In genomic region chr4:188822698-188823097, GRCh38 we compare ENCODE assay signal across 2 cellular contexts.
A peak's percentile ranks its signal among the peaks of the same experiment; 100 is the strongest.
TF ChIP-seq lines count a peak whose summit lies in the region.

No MANE protein-coding gene starts in this region.

TF ChIP-seq in Ishikawa, 13 proteins besides CTCF, POLR2A, EP300 and RAD21 (continued from another document):
- TF ChIP-seq CREB1 (IDR thresholded peaks at IDR 0.05; ENCODE audit: low read depth) (no peak), ZBTB7A (IDR thresholded peaks at IDR 0.05; ENCODE audit: low read depth) (no peak), TAF1 (IDR thresholded peaks at IDR 0.05; ENCODE audit: low read depth) (no peak), REST (IDR thresholded peaks at IDR 0.05; ENCODE audit: low read depth) (no peak), TEAD4 (IDR thresholded peaks at IDR 0.05) (peak; percentile 96), FOXM1 (IDR thresholded peaks at IDR 0.05; ENCODE audit: borderline replicate concordance, low read depth) (no peak), USF1 (IDR thresholded peaks at IDR 0.05) (peak; percentile 12; the same call in 1 of the 2 replicates), CEBPB (IDR thresholded peaks at IDR 0.05) (no peak)
TF ChIP-seq in Ishikawa: peak in this region for 5.

TF ChIP-seq in H1, 55 proteins besides CTCF, POLR2A, EP300 and RAD21 (continued from another document):
- TF ChIP-seq, protein P1, sequence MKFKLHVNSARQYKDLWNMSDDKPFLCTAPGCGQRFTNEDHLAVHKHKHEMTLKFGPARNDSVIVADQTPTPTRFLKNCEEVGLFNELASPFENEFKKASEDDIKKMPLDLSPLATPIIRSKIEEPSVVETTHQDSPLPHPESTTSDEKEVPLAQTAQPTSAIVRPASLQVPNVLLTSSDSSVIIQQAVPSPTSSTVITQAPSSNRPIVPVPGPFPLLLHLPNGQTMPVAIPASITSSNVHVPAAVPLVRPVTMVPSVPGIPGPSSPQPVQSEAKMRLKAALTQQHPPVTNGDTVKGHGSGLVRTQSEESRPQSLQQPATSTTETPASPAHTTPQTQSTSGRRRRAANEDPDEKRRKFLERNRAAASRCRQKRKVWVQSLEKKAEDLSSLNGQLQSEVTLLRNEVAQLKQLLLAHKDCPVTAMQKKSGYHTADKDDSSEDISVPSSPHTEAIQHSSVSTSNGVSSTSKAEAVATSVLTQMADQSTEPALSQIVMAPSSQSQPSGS (IDR thresholded peaks at IDR 0.05; ENCODE audit: low read length) = no peak
- TF ChIP-seq CBX8 (IDR thresholded peaks at IDR 0.05; ENCODE audit: borderline replicate concordance, low read depth, low read length) (no peak), SUZ12 (IDR thresholded peaks at IDR 0.05; ENCODE audit: low read length) (no peak), BCL11A (IDR thresholded peaks at IDR 0.05; ENCODE audit: low read depth in 2 of 2, low read length in 2 of 2) (no peak), SAP30 (IDR thresholded peaks at IDR 0.05; ENCODE audit: insufficient read depth, insufficient replicate concordance, low read length) (no peak), BACH1 (IDR thresholded peaks at IDR 0.05; ENCODE audit: low read length) (no peak), NANOG (IDR thresholded peaks at IDR 0.05; ENCODE audit: insufficient read depth, low read depth, low read length, poor library complexity, severe bottlenecking) (no peak), CHD1 (IDR thresholded peaks at IDR 0.05; ENCODE audit: low read depth, low read length) (no peak), EGR1 (IDR thresholded peaks at IDR 0.05; ENCODE audit: borderline replicate concordance, low read depth, low read length) (no peak), ASH2L (IDR thresholded peaks at IDR 0.05; ENCODE audit: low read length) (no peak), KDM1A (IDR thresholded peaks at IDR 0.05; ENCODE audit: borderline replicate concordance, low read length) (0 out of 2 replicates have a peak, but pooled peaks have one; percentile 21), SIX5 (IDR thresholded peaks at IDR 0.05; ENCODE audit: low read depth, low read length) (no peak), EZH2 (IDR thresholded peaks at IDR 0.05; ENCODE audit: low read depth, low read length, severe bottlenecking) (no peak), KDM5A (IDR thresholded peaks at IDR 0.05; ENCODE audit: low read length) (no peak), CHD2 (IDR thresholded peaks at IDR 0.05; ENCODE audit: low read length) (no peak), TCF12 (IDR thresholded peaks at IDR 0.05; ENCODE audit: low read depth, low read length) (peak; percentile 81; the same call in 1 of the 2 replicates), TAF7 (optimal IDR thresholded peaks at IDR 0.05; ENCODE audit: borderline replicate concordance, low read depth, low read length) (no peak), RNF2 (IDR thresholded peaks at IDR 0.05; ENCODE audit: borderline replicate concordance, low read depth, low read length, missing control alignments, poor library complexity, severe bottlenecking) (no peak), RBBP5 (IDR thresholded peaks at IDR 0.05; ENCODE audit: borderline replicate concordance, low read depth, low read length) (no peak), SP1 (IDR thresholded peaks at IDR 0.05; ENCODE audit: low read depth, low read length) (no peak), SRF (IDR thresholded peaks at IDR 0.05; ENCODE audit: low read depth, low read length) (no peak), FOSL1 (IDR thresholded peaks at IDR 0.05; ENCODE audit: insufficient read depth, low read depth, low read length) (no peak), MAFK (IDR thresholded peaks at IDR 0.05; ENCODE audit: low read depth, low read length) (no peak), CTBP2 (IDR thresholded peaks at IDR 0.05; ENCODE audit: borderline replicate concordance, insufficient read depth, insufficient read length, low read length) (no peak), PHF8 (conservative IDR thresholded peaks at IDR 0.05; ENCODE audit: low read depth, low read length) (no peak), CBX5 (IDR thresholded peaks at IDR 0.05; ENCODE audit: low read depth, low read length) (no peak), SP4 (IDR thresholded peaks at IDR 0.05; ENCODE audit: low read length) (no peak), TEAD4 (IDR thresholded peaks at IDR 0.05; ENCODE audit: low read depth, low read length) (peak; percentile 92), CREB1 (IDR thresholded peaks at IDR 0.05) (no peak), JUND (IDR thresholded peaks at IDR 0.05; ENCODE audit: low read length) (peak; percentile 99), TBP (IDR thresholded peaks at IDR 0.05; ENCODE audit: low read depth, low read length) (no peak), SIRT6 (IDR thresholded peaks at IDR 0.05; ENCODE audit: low read length) (no peak), KDM4A (IDR thresholded peaks at IDR 0.05; ENCODE audit: low read depth, low read length, severe bottlenecking) (no peak), TAF1 (IDR thresholded peaks at IDR 0.05; ENCODE audit: low read depth, low read length) (no peak), BRCA1 (IDR thresholded peaks at IDR 0.05; ENCODE audit: low read depth, low read length) (no peak), GTF2F1 (IDR thresholded peaks at IDR 0.05; ENCODE audit: borderline replicate concordance, low read depth, low read length) (no peak), GABPA (IDR thresholded peaks at IDR 0.05; ENCODE audit: borderline replicate concordance, insufficient read depth, low read length) (no peak), USF2 (IDR thresholded peaks at IDR 0.05; ENCODE audit: low read length) (no peak), ZNF274 (IDR thresholded peaks at IDR 0.05; ENCODE audit: borderline replicate concordance, extremely low read depth, low read length) (no peak), HDAC2 (IDR thresholded peaks at IDR 0.05; ENCODE audit: borderline replicate concordance in 1 of 2, low read depth in 2 of 2, low read length in 2 of 2) (no peak), POLR2AphosphoS5 (IDR thresholded peaks at IDR 0.05; ENCODE audit: low read depth, low read length) (no peak), HDAC6 (IDR thresholded peaks at IDR 0.05; ENCODE audit: low read depth, low read length) (no peak), CEBPB (IDR thresholded peaks at IDR 0.05; ENCODE audit: low read depth, low read length) (no peak), POU5F1 (IDR thresholded peaks at IDR 0.05; ENCODE audit: low read depth, low read length) (no peak), YY1 (IDR thresholded peaks at IDR 0.05; ENCODE audit: low read depth, low read length) (no peak), SP2 (IDR thresholded peaks at IDR 0.05; ENCODE audit: low read length) (no peak), SIN3A (conservative IDR thresholded peaks at IDR 0.05 in 1 of 2, IDR thresholded peaks at IDR 0.05 in 1 of 2; ENCODE audit: low read depth in 1 of 2, low read length in 2 of 2) (no peak), JUN (IDR thresholded peaks at IDR 0.05; ENCODE audit: low read depth, low read length) (peak; percentile 88)
- TF ChIP-seq, protein P2, sequence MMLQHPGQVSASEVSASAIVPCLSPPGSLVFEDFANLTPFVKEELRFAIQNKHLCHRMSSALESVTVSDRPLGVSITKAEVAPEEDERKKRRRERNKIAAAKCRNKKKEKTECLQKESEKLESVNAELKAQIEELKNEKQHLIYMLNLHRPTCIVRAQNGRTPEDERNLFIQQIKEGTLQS (IDR thresholded peaks at IDR 0.05; ENCODE audit: insufficient read depth, low read depth, low read length) = peak; percentile 72; the same call in 1 of the 2 replicates
- TF ChIP-seq, protein P3, sequence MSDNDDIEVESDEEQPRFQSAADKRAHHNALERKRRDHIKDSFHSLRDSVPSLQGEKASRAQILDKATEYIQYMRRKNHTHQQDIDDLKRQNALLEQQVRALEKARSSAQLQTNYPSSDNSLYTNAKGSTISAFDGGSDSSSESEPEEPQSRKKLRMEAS (IDR thresholded peaks at IDR 0.05) = 0 out of 2 replicates have a peak, but pooled peaks have one; percentile 16
- TF ChIP-seq, protein P4, sequence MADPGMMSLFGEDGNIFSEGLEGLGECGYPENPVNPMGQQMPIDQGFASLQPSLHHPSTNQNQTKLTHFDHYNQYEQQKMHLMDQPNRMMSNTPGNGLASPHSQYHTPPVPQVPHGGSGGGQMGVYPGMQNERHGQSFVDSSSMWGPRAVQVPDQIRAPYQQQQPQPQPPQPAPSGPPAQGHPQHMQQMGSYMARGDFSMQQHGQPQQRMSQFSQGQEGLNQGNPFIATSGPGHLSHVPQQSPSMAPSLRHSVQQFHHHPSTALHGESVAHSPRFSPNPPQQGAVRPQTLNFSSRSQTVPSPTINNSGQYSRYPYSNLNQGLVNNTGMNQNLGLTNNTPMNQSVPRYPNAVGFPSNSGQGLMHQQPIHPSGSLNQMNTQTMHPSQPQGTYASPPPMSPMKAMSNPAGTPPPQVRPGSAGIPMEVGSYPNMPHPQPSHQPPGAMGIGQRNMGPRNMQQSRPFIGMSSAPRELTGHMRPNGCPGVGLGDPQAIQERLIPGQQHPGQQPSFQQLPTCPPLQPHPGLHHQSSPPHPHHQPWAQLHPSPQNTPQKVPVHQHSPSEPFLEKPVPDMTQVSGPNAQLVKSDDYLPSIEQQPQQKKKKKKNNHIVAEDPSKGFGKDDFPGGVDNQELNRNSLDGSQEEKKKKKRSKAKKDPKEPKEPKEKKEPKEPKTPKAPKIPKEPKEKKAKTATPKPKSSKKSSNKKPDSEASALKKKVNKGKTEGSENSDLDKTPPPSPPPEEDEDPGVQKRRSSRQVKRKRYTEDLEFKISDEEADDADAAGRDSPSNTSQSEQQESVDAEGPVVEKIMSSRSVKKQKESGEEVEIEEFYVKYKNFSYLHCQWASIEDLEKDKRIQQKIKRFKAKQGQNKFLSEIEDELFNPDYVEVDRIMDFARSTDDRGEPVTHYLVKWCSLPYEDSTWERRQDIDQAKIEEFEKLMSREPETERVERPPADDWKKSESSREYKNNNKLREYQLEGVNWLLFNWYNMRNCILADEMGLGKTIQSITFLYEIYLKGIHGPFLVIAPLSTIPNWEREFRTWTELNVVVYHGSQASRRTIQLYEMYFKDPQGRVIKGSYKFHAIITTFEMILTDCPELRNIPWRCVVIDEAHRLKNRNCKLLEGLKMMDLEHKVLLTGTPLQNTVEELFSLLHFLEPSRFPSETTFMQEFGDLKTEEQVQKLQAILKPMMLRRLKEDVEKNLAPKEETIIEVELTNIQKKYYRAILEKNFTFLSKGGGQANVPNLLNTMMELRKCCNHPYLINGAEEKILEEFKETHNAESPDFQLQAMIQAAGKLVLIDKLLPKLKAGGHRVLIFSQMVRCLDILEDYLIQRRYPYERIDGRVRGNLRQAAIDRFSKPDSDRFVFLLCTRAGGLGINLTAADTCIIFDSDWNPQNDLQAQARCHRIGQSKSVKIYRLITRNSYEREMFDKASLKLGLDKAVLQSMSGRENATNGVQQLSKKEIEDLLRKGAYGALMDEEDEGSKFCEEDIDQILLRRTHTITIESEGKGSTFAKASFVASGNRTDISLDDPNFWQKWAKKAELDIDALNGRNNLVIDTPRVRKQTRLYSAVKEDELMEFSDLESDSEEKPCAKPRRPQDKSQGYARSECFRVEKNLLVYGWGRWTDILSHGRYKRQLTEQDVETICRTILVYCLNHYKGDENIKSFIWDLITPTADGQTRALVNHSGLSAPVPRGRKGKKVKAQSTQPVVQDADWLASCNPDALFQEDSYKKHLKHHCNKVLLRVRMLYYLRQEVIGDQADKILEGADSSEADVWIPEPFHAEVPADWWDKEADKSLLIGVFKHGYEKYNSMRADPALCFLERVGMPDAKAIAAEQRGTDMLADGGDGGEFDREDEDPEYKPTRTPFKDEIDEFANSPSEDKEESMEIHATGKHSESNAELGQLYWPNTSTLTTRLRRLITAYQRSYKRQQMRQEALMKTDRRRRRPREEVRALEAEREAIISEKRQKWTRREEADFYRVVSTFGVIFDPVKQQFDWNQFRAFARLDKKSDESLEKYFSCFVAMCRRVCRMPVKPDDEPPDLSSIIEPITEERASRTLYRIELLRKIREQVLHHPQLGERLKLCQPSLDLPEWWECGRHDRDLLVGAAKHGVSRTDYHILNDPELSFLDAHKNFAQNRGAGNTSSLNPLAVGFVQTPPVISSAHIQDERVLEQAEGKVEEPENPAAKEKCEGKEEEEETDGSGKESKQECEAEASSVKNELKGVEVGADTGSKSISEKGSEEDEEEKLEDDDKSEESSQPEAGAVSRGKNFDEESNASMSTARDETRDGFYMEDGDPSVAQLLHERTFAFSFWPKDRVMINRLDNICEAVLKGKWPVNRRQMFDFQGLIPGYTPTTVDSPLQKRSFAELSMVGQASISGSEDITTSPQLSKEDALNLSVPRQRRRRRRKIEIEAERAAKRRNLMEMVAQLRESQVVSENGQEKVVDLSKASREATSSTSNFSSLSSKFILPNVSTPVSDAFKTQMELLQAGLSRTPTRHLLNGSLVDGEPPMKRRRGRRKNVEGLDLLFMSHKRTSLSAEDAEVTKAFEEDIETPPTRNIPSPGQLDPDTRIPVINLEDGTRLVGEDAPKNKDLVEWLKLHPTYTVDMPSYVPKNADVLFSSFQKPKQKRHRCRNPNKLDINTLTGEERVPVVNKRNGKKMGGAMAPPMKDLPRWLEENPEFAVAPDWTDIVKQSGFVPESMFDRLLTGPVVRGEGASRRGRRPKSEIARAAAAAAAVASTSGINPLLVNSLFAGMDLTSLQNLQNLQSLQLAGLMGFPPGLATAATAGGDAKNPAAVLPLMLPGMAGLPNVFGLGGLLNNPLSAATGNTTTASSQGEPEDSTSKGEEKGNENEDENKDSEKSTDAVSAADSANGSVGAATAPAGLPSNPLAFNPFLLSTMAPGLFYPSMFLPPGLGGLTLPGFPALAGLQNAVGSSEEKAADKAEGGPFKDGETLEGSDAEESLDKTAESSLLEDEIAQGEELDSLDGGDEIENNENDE (IDR thresholded peaks at IDR 0.05; ENCODE audit: insufficient replicate concordance, low read length) = no peak
- TF ChIP-seq, protein P5, sequence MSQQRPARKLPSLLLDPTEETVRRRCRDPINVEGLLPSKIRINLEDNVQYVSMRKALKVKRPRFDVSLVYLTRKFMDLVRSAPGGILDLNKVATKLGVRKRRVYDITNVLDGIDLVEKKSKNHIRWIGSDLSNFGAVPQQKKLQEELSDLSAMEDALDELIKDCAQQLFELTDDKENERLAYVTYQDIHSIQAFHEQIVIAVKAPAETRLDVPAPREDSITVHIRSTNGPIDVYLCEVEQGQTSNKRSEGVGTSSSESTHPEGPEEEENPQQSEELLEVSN (IDR thresholded peaks at IDR 0.05) = no peak
